1 cellular context compared by ENCODE assay signal in the genomic region with DNA sequence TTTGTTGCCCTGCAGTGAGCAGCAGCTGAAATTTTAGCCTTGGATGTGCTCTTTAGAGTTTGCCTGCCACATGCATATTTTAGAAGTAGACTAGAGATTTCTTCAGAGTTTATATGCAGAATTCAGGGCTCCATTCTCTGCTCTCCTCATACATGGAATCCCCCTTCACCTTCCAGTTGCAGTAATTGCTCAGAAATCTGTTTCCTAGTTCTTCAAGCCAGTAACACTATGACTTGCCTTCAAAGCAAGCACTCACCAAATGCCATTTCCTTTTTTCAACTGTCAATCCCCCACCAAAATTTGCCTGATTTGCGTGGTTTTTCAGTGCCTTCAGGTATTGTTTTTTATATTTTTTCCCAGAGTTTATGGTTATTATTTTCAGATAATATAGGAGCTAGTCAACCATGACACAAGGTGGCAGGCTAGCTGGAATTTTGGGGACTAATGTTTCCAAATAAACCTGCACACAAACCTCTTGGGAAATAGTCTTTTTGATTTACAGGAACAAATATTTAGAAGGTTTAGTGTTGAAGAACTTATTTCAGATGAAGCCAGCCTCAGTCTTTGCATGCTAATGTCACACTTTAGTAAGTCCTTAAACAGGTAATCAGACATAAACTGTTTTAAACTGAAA.
A peak's percentile ranks its signal among the peaks of the same experiment; 100 is the strongest.
TF ChIP-seq lines count a peak whose summit lies in the region.

No MANE protein-coding gene starts in this region.

TF ChIP-seq in GM12878, 131 proteins besides CTCF, POLR2A, EP300 and RAD21 (continued from another document and continues in another):
- no peak for TF ChIP-seq ZBTB40 (IDR thresholded peaks at IDR 0.05; ENCODE audit: borderline replicate concordance)
- TF ChIP-seq MLLT1 (IDR thresholded peaks at IDR 0.05) = no peak
- TF ChIP-seq ZBED1 (IDR thresholded peaks at IDR 0.05; ENCODE audit: borderline replicate concordance) = 0 out of 2 replicates have a peak, but pooled peaks have one; percentile 26
- TF ChIP-seq NFYA (IDR thresholded peaks at IDR 0.05; ENCODE audit: borderline replicate concordance, low read depth, low read length) = no peak
- no peak for TF ChIP-seq RAD51 (IDR thresholded peaks at IDR 0.05)
- no peak for TF ChIP-seq NRF1 (conservative IDR thresholded peaks at IDR 0.05; ENCODE audit: low read depth, low read length)
- TF ChIP-seq ZNF274 (IDR thresholded peaks at IDR 0.05; ENCODE audit: insufficient read depth, insufficient read length) = no peak
- TF ChIP-seq ZNF622 (IDR thresholded peaks at IDR 0.05) = no peak
- TF ChIP-seq SUPT20H (IDR thresholded peaks at IDR 0.05; ENCODE audit: borderline replicate concordance, control insufficient read depth, low read depth, low read length) = no peak
- peak; percentile 71 for TF ChIP-seq EED (IDR thresholded peaks at IDR 0.05; ENCODE audit: low read depth)
- TF ChIP-seq, protein P1, sequence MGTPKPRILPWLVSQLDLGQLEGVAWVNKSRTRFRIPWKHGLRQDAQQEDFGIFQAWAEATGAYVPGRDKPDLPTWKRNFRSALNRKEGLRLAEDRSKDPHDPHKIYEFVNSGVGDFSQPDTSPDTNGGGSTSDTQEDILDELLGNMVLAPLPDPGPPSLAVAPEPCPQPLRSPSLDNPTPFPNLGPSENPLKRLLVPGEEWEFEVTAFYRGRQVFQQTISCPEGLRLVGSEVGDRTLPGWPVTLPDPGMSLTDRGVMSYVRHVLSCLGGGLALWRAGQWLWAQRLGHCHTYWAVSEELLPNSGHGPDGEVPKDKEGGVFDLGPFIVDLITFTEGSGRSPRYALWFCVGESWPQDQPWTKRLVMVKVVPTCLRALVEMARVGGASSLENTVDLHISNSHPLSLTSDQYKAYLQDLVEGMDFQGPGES (IDR thresholded peaks at IDR 0.05) = no peak
- TF ChIP-seq CHD4 (IDR thresholded peaks at IDR 0.05) = no peak
- TF ChIP-seq BACH1 (IDR thresholded peaks at IDR 0.05; ENCODE audit: borderline replicate concordance) = no peak
- no peak for TF ChIP-seq RCOR1 (conservative IDR thresholded peaks at IDR 0.05; ENCODE audit: low read depth, low read length)
- TF ChIP-seq CUX1 (IDR thresholded peaks at IDR 0.05; ENCODE audit: insufficient replicate concordance, low read depth, low read length) = no peak
- no peak for TF ChIP-seq SREBF1 (IDR thresholded peaks at IDR 0.05; ENCODE audit: low read length)
- no peak for TF ChIP-seq FOXK2 (IDR thresholded peaks at IDR 0.05)
- peak; percentile 92 for TF ChIP-seq JUNB (IDR thresholded peaks at IDR 0.05)
- no peak for TF ChIP-seq MYB (IDR thresholded peaks at IDR 0.05; ENCODE audit: borderline replicate concordance, low read depth, low read length)
- TF ChIP-seq RB1 (IDR thresholded peaks at IDR 0.05; ENCODE audit: borderline replicate concordance) = no peak
- TF ChIP-seq, protein P2, sequence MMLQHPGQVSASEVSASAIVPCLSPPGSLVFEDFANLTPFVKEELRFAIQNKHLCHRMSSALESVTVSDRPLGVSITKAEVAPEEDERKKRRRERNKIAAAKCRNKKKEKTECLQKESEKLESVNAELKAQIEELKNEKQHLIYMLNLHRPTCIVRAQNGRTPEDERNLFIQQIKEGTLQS (IDR thresholded peaks at IDR 0.05; ENCODE audit: borderline replicate concordance, extremely low read depth, low read depth, low read length) = no peak
- no peak for TF ChIP-seq ESRRA (IDR thresholded peaks at IDR 0.05; ENCODE audit: low read length)
- no peak for TF ChIP-seq POLR2AphosphoS5 (IDR thresholded peaks at IDR 0.05; ENCODE audit: low read length)
- no peak for TF ChIP-seq MXI1 (IDR thresholded peaks at IDR 0.05; ENCODE audit: low read depth, low read length)
- TF ChIP-seq HDAC2 (IDR thresholded peaks at IDR 0.05) = no peak
- no peak for TF ChIP-seq TBL1XR1 (IDR thresholded peaks at IDR 0.05; ENCODE audit: low read depth, low read length)
- no peak for TF ChIP-seq ZNF217 (IDR thresholded peaks at IDR 0.05)
- TF ChIP-seq YBX1 (IDR thresholded peaks at IDR 0.05) = no peak
- TF ChIP-seq TCF7 (IDR thresholded peaks at IDR 0.05; ENCODE audit: borderline replicate concordance) = peak; percentile 94
- TF ChIP-seq NR2C2 (IDR thresholded peaks at IDR 0.05; ENCODE audit: borderline replicate concordance, control insufficient read depth, insufficient read length, low read depth) = no peak
- no peak for TF ChIP-seq SMARCA5 (IDR thresholded peaks at IDR 0.05)
- TF ChIP-seq TCF12 (IDR thresholded peaks at IDR 0.05; ENCODE audit: low read depth, low read length) = no peak
- no peak for TF ChIP-seq CHD1 (IDR thresholded peaks at IDR 0.05; ENCODE audit: low read depth, low read length)
- no peak for TF ChIP-seq YY1 (IDR thresholded peaks at IDR 0.05; ENCODE audit: low read depth, low read length)
- no peak for TF ChIP-seq ZSCAN29 (IDR thresholded peaks at IDR 0.05)
- no peak for TF ChIP-seq RELA (IDR thresholded peaks at IDR 0.05; ENCODE audit: borderline replicate concordance, partially characterized antibody)
- TF ChIP-seq GATAD2B (conservative IDR thresholded peaks at IDR 0.05; ENCODE audit: low read depth) = no peak
- no peak for TF ChIP-seq HSF1 (IDR thresholded peaks at IDR 0.05; ENCODE audit: low read depth, low read length)
- TF ChIP-seq ZZZ3 (IDR thresholded peaks at IDR 0.05; ENCODE audit: control insufficient read depth, insufficient read length, low read depth) = no peak
- TF ChIP-seq, protein P3, sequence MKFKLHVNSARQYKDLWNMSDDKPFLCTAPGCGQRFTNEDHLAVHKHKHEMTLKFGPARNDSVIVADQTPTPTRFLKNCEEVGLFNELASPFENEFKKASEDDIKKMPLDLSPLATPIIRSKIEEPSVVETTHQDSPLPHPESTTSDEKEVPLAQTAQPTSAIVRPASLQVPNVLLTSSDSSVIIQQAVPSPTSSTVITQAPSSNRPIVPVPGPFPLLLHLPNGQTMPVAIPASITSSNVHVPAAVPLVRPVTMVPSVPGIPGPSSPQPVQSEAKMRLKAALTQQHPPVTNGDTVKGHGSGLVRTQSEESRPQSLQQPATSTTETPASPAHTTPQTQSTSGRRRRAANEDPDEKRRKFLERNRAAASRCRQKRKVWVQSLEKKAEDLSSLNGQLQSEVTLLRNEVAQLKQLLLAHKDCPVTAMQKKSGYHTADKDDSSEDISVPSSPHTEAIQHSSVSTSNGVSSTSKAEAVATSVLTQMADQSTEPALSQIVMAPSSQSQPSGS (IDR thresholded peaks at IDR 0.05; ENCODE audit: low read length) = peak; percentile 71
- no peak for TF ChIP-seq SIX5 (IDR thresholded peaks at IDR 0.05; ENCODE audit: low read depth, low read length, severe bottlenecking)
- TF ChIP-seq POLR2AphosphoS2 (IDR thresholded peaks at IDR 0.05; ENCODE audit: low read depth, low read length) = no peak
- no peak for TF ChIP-seq WRNIP1 (IDR thresholded peaks at IDR 0.05; ENCODE audit: borderline replicate concordance, low read depth, low read length)
- 0 out of 2 replicates have a peak, but pooled peaks have one; percentile 42 for TF ChIP-seq MTA3 (IDR thresholded peaks at IDR 0.05; ENCODE audit: borderline replicate concordance, low read length)
- no peak for TF ChIP-seq CBX3 (IDR thresholded peaks at IDR 0.05; ENCODE audit: borderline replicate concordance, low read depth)
- no peak for TF ChIP-seq EGR1 (IDR thresholded peaks at IDR 0.05; ENCODE audit: borderline replicate concordance in 1 of 2, low read depth in 2 of 2, low read length in 2 of 2)
- no peak for TF ChIP-seq EZH2 (IDR thresholded peaks at IDR 0.05; ENCODE audit: borderline replicate concordance, control insufficient read depth, low read depth, low read length)
- TF ChIP-seq MTA2 (IDR thresholded peaks at IDR 0.05; ENCODE audit: low read depth) = peak; percentile 81
- no peak for TF ChIP-seq SRF (IDR thresholded peaks at IDR 0.05; ENCODE audit: low read depth in 2 of 2, low read length in 2 of 2)
- TF ChIP-seq IRF5 (IDR thresholded peaks at IDR 0.05; ENCODE audit: borderline replicate concordance) = no peak
- no peak for TF ChIP-seq ASH2L (IDR thresholded peaks at IDR 0.05; ENCODE audit: borderline replicate concordance, low read depth)
